ENCODE assay signal across 8 cellular contexts in genomic region chr21:41426656-41427311, GRCh38. TPM values are rescaled to one million over a fixed set of nuclear protein-coding genes. Genes with fewer than 3 reads are reported as not detected.
DNase-seq lines count a peak whose midpoint lies in the region; ATAC-seq, FAIRE-seq and TF ChIP-seq lines count a peak whose summit lies in the region.

No MANE protein-coding gene starts in this region.

- H3K4me1 ChIP-seq in RWPE2 (ENCODE audit: insufficient read depth, poor library complexity, severe bottlenecking) (peaks cover 1% of the 10 kb centered on the region), fibroblast of lung (ENCODE audit: control insufficient read depth, extremely low read depth, insufficient read depth, low read length) (no peaks in the 10 kb centered on the region), osteoblast (ENCODE audit: insufficient read depth, low read length) (peaks cover 11% of the 10 kb centered on the region)

- H3K9ac ChIP-seq in fibroblast of lung (ENCODE audit: insufficient read depth, low read length), result peak overlapping the region; percentile 23

- H4K20me1 ChIP-seq in fibroblast of lung (ENCODE audit: control insufficient read depth, extremely low read depth, insufficient read depth, low read length), result no peaks in the 10 kb centered on the region
- H4K20me1 ChIP-seq in osteoblast (ENCODE audit: insufficient read depth, low read length), result no peaks in the 10 kb centered on the region

- H3K4me3 ChIP-seq in RWPE2 (ENCODE audit: severe bottlenecking) (peak overlapping the region; percentile 54), fibroblast of lung (replicated peaks in 1 of 4; ENCODE audit: control extremely low read depth in 1 of 4, insufficient read depth in 1 of 4, low read depth in 3 of 4, low read length in 4 of 4) (peak overlapping the region in 3 of 4 experiments; percentile 57 to 70 (median 57)), osteoblast (ENCODE audit: insufficient read depth, low read length) (peak overlapping the region; percentile 69)

- H3K4me2 ChIP-seq in fibroblast of lung (ENCODE audit: extremely low read depth, insufficient read depth, low read length) (peak overlapping the region; percentile 80), osteoblast (ENCODE audit: insufficient read depth, low read length) (peak overlapping the region; percentile 85)

- H2AFZ ChIP-seq in fibroblast of lung (ENCODE audit: low read length) (peak overlapping the region; percentile 39), osteoblast (ENCODE audit: low read length) (peak overlapping the region; percentile 51)

- no peaks in the 10 kb centered on the region; the same call in 1 of the 2 replicates for H3K36me3 ChIP-seq in RWPE2 (ENCODE audit: low read depth)
- no peaks in the 10 kb centered on the region for H3K36me3 ChIP-seq in fibroblast of lung (ENCODE audit: control insufficient read depth, insufficient read depth, low read length)
- no peaks in the 10 kb centered on the region for H3K36me3 ChIP-seq in osteoblast (ENCODE audit: insufficient read depth, low read length)

- DNase-seq in RWPE2 (ENCODE audit: low spot score) (no peak), fibroblast of lung (ENCODE audit: low read depth in 2 of 2) (no peak), osteoblast (ENCODE audit: insufficient read length, low spot score, missing footprints) (peak; percentile 73), hippocampal formation (lab: John Stamatoyannopoulos, UW) (no peak), DMS53 treated with DMSO at 0.1 percent for 48 hours (lab: John Stamatoyannopoulos, UW; ENCODE audit: unreplicated experiment) (no peak), NCI-H82 treated with DMSO at 0.1 percent for 48 hours (lab: John Stamatoyannopoulos, UW; ENCODE audit: unreplicated experiment) (no peak), D721Med (ENCODE audit: insufficient read length, low spot score) (no peak)

- TF ChIP-seq CTCF in RWPE2 (IDR thresholded peaks at IDR 0.05; ENCODE audit: poor library complexity, severe bottlenecking) (no peak), fibroblast of lung (conservative IDR thresholded peaks at IDR 0.05 in 1 of 2, IDR thresholded peaks at IDR 0.05 in 1 of 2; ENCODE audit: low read depth in 1 of 2, low read length in 2 of 2) (no peak), osteoblast (IDR thresholded peaks at IDR 0.05; ENCODE audit: extremely low read depth, low read depth, low read length) (no peak), D721Med (IDR thresholded peaks at IDR 0.05; ENCODE audit: insufficient read depth, missing control alignments) (no peak)

- H3K79me2 ChIP-seq in fibroblast of lung (ENCODE audit: control insufficient read depth, insufficient read depth, low read length) (no peaks in the 10 kb centered on the region), osteoblast (ENCODE audit: insufficient read depth, low read length) (no peaks in the 10 kb centered on the region)

- no peaks in the 10 kb centered on the region for H3K9me3 ChIP-seq in RWPE2 (ENCODE audit: severe bottlenecking)
- H3K9me3 ChIP-seq in fibroblast of lung (ENCODE audit: control insufficient read depth, insufficient read depth, low read depth, low read length), result no peaks in the 10 kb centered on the region
- no peaks in the 10 kb centered on the region for H3K9me3 ChIP-seq in osteoblast (ENCODE audit: low read depth, low read length)

- peak; percentile 38 for TF ChIP-seq POLR2A in GM10847 (IDR thresholded peaks at IDR 0.05; ENCODE audit: extremely low read depth, insufficient read length)

- no peak for ATAC-seq in RWPE2 (ENCODE audit: low read depth)

- FAIRE-seq in D721Med (lab: Jason Lieb, UNC), result no peak

- H3K27me3 ChIP-seq in RWPE2 (ENCODE audit: insufficient read depth, poor library complexity, severe bottlenecking) (no peaks in the 10 kb centered on the region), fibroblast of lung (ENCODE audit: control insufficient read depth, insufficient read depth, low read length) (no peaks in the 10 kb centered on the region), osteoblast (ENCODE audit: insufficient read depth, low read length) (peaks cover 12% of the 10 kb centered on the region)

- H3K27ac ChIP-seq in RWPE2 (ENCODE audit: poor library complexity, severe bottlenecking), result no peak overlapping the region
- no peak overlapping the region for H3K27ac ChIP-seq in fibroblast of lung (ENCODE audit: insufficient read depth, low read length)
- H3K27ac ChIP-seq in osteoblast (ENCODE audit: low read depth, low read length), result no peak overlapping the region

RNA-seq across cellular contexts. Expression of gene MX1, which starts 0.7 kb away (rescaled TPM):
- total RNA-seq in fibroblast of lung, result 17.5 and 35.7 TPM in 2 replicates
- 1.6 and 10.3 TPM in 2 replicates for polyA plus RNA-seq in fibroblast of lung
- 1.3 and 9.5 TPM in 2 replicates for polyA plus RNA-seq in fibroblast of lung (2012)
- polyA minus RNA-seq in fibroblast of lung (ENCODE audit: low replicate concordance), result 2.6 and 19.2 TPM in 2 replicates
- total RNA-seq in osteoblast, result 28.3 and 33.3 TPM in 2 replicates
